1 cellular context compared by ENCODE assay signal in genomic region chr9:38322937-38323336, GRCh38.
TF ChIP-seq lines count a peak whose summit lies in the region.

No MANE protein-coding gene starts in this region.

TF ChIP-seq in K562, 482 proteins besides CTCF, POLR2A, EP300 and RAD21 (continued from another document):
- no peak for TF ChIP-seq RERE (CRISPR knock-in tag; IDR thresholded peaks at IDR 0.05; ENCODE audit: borderline replicate concordance)
- TF ChIP-seq ZNF764 (CRISPR knock-in tag; IDR thresholded peaks at IDR 0.05; ENCODE audit: low read depth), result no peak
- no peak for TF ChIP-seq ZFX (CRISPR knock-in tag; IDR thresholded peaks at IDR 0.05)
- TF ChIP-seq THRB (CRISPR knock-in tag; conservative IDR thresholded peaks at IDR 0.05), result no peak
- TF ChIP-seq YY1 (IDR thresholded peaks at IDR 0.05; ENCODE audit: borderline replicate concordance in 1 of 3, control insufficient read depth in 1 of 3, extremely low read depth in 1 of 3, insufficient read depth in 3 of 3, insufficient read length in 1 of 3, insufficient replicate concordance in 2 of 3, low read depth in 1 of 3, low read length in 2 of 3), result no peak
- TF ChIP-seq OTX1 (CRISPR knock-in tag; IDR thresholded peaks at IDR 0.05), result no peak
- TF ChIP-seq POLR3G (IDR thresholded peaks at IDR 0.05; ENCODE audit: extremely low read depth, insufficient read length, insufficient replicate concordance), result no peak
- TF ChIP-seq CBX8 (IDR thresholded peaks at IDR 0.05; ENCODE audit: borderline replicate concordance, extremely low read depth, low read depth, low read length, poor library complexity, severe bottlenecking), result peak; percentile 94
- TF ChIP-seq ZNF717 (CRISPR knock-in tag; IDR thresholded peaks at IDR 0.05), result no peak
- TF ChIP-seq, protein P1, sequence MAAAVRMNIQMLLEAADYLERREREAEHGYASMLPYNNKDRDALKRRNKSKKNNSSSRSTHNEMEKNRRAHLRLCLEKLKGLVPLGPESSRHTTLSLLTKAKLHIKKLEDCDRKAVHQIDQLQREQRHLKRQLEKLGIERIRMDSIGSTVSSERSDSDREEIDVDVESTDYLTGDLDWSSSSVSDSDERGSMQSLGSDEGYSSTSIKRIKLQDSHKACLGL (CRISPR knock-in tag; IDR thresholded peaks at IDR 0.05; ENCODE audit: borderline replicate concordance, poor library complexity, severe bottlenecking), result no peak
